ENCODE assay signal across 17 cellular contexts in genomic region chr15:90386221-90386620, GRCh38. TPM values are rescaled to one million over a fixed set of nuclear protein-coding genes. Genes with fewer than 3 reads are reported as not detected.
DNase-seq lines count a peak whose midpoint lies in the region; ATAC-seq and TF ChIP-seq lines count a peak whose summit lies in the region.
"Had no signal": no experiment of that assay in that cellular context is flagged by ENCODE, and none has a peak within 500 bp of the region (broad histone marks: within the 10 kb centered on the region; RNA-seq: fewer than 3 reads in every experiment).

No MANE protein-coding gene starts in this region.

- no peak overlapping the region for H3K4me3 ChIP-seq in mammary epithelial cell (replicated peaks in 1 of 3; ENCODE audit: insufficient read depth in 1 of 3, low read depth in 2 of 3, low read length in 3 of 3)
- peak overlapping the region in 1 of 2 experiments; percentile 37 for H3K4me3 ChIP-seq in mesenchymal stem cell (ENCODE audit: insufficient read depth in 1 of 2, low read depth in 1 of 2, low read length in 2 of 2)
- H3K4me3 ChIP-seq: left lung, PC-9, right lobe of liver had no signal

- DNase-seq in MCF 10A (ENCODE audit: unreplicated experiment) (no peak), mammary epithelial cell (no peak), mesenchymal stem cell (no peak), type B pancreatic cell (ENCODE audit: extremely low spot score, unreplicated experiment) (no peak), COLO829 (ENCODE audit: low spot score) (no peak), SW 1271 (lab: John Stamatoyannopoulos, UW) (no peak)
- DNase-seq in activated CD8-positive, alpha-beta T cell treated with anti-CD3 and anti-CD28 coated beads, Interleukin-2, amount 10 ng/mL, durations not matched to agents 7 days and 5 days = no peak
- DNase-seq: activated T-cell treated with anti-CD3 and anti-CD28 coated beads, Interleukin-2, amount 50 U/mL, for 48 hours; effector CD8-positive, alpha-beta T cell; left lung; MM.1S; NCI-H2029; NCI-H526; PC-9; right lobe of liver; stimulated activated CD8-positive, alpha-beta memory T cell treated with anti-CD3 and anti-CD28 coated beads, Interleukin-4, amount 100 ng/mL, for 48 hours had no signal

- H2BK12ac ChIP-seq in mesenchymal stem cell (ENCODE audit: low read length in 2 of 2) = no peak overlapping the region

- no peak for TF ChIP-seq CTCF in MCF 10A (IDR thresholded peaks at IDR 0.05; ENCODE audit: unreplicated experiment)
- no peak for TF ChIP-seq CTCF in mammary epithelial cell (conservative IDR thresholded peaks at IDR 0.05 in 1 of 2, IDR thresholded peaks at IDR 0.05 in 1 of 2; ENCODE audit: extremely low read depth in 1 of 2, insufficient read depth in 1 of 2, low read depth in 1 of 2, low read length in 2 of 2)
- no peak for TF ChIP-seq CTCF in type B pancreatic cell (conservative IDR thresholded peaks at IDR 0.05)

- intact Hi-C loops in MCF 10A (cut with micrococcal nuclease) (loop anchor here (5.0 kb wide), 1 partner anchor 46 kb away; no protein-coding TSS in a partner anchor), mammary epithelial cell (cut with micrococcal nuclease) (loop anchor here (5.0 kb wide), 2 partner anchors 34 to 51 kb away; partner anchors contain the start of gene ZNF774)

- H3K36me3 Mint-ChIP-seq in MCF 10A (ENCODE audit: insufficient read depth, unreplicated experiment) (peaks cover 14% of the 10 kb centered on the region), type B pancreatic cell (peaks cover 12% of the 10 kb centered on the region)
- peaks cover 29% of the 10 kb centered on the region for H3K36me3 Mint-ChIP-seq in activated CD8-positive, alpha-beta T cell treated with anti-CD3 and anti-CD28 coated beads, Interleukin-2, amount 10 ng/mL, durations not matched to agents 7 days and 5 days (ENCODE audit: low read depth)

- H3K4me1 ChIP-seq in mammary epithelial cell (ENCODE audit: insufficient read depth, low read length) (peaks cover 12% of the 10 kb centered on the region), mesenchymal stem cell (ENCODE audit: control insufficient read depth, insufficient read depth, low read depth, low read length) (peaks cover 9% of the 10 kb centered on the region)
- H3K4me1 ChIP-seq: right lobe of liver had no signal

- no peak overlapping the region for H3K14ac ChIP-seq in mesenchymal stem cell (ENCODE audit: low read length in 2 of 2)

- H4K20me1 ChIP-seq in mammary epithelial cell (ENCODE audit: insufficient read depth, low read length) = no peaks in the 10 kb centered on the region

- POLR2A ChIA-PET in MCF 10A (lab: Yijun Ruan, JAX) = interaction anchor here (1.1 to 1.3 kb wide), 2 partner anchors 14 to 23 kb away, joined by 3 read pairs; no protein-coding TSS in a partner anchor
- POLR2A ChIA-PET in activated CD8-positive, alpha-beta T cell treated with anti-CD3 and anti-CD28 coated beads, Interleukin-2, amount 10 ng/mL, durations not matched to agents 7 days and 5 days (lab: Charles Lee) = interaction anchor here (1.0 kb wide), 1 partner anchor 24 kb away, joined by 3 read pairs; no protein-coding TSS in a partner anchor

- BruUV-seq in MCF 10A (replicated peaks; lab: Mats Ljungman, UMichigan) (no TSS peak), mammary epithelial cell (replicated peaks; lab: Mats Ljungman, UMichigan) (no TSS peak)

- H3K27me3 ChIP-seq in mammary epithelial cell (ENCODE audit: insufficient read depth, low read length) (no peaks in the 10 kb centered on the region), mesenchymal stem cell (ENCODE audit: control insufficient read depth in 1 of 2, insufficient read depth in 1 of 2, low read length in 2 of 2) (no peaks in the 10 kb centered on the region)
- H3K27me3 ChIP-seq: left lung, right lobe of liver had no signal

- 87% methylated on average over 2 of the region's 2 CpGs for WGBS in mammary epithelial cell (ENCODE audit: low coverage, missing lambda C conversion rate)
- WGBS in mesenchymal stem cell = 98% methylated on average over 2 of the region's 2 CpGs

- H3K27ac ChIP-seq in mammary epithelial cell (ENCODE audit: insufficient read depth, low read depth, low read length) (no peak overlapping the region), mesenchymal stem cell (ENCODE audit: low read length, poor library complexity, severe bottlenecking) (no peak overlapping the region)
- H3K27ac ChIP-seq: left lung, PC-9, right lobe of liver had no signal

- H3K9ac ChIP-seq in mammary epithelial cell (ENCODE audit: insufficient read depth, low read length) (no peak overlapping the region), mesenchymal stem cell (ENCODE audit: low read length) (peak overlapping the region; percentile 64)

- H3K4me2 ChIP-seq in mammary epithelial cell (ENCODE audit: insufficient read depth, low read depth, low read length) (no peak overlapping the region), mesenchymal stem cell (ENCODE audit: low read length, poor library complexity, severe bottlenecking) (no peak overlapping the region)
- H3K4me2 ChIP-seq: PC-9 had no signal

- H4K8ac ChIP-seq in mesenchymal stem cell (ENCODE audit: low read length) = no peak overlapping the region

- peaks cover 2% of the 10 kb centered on the region for H3K36me3 ChIP-seq in mammary epithelial cell (ENCODE audit: insufficient read depth, low read length)
- H3K36me3 ChIP-seq in mesenchymal stem cell (ENCODE audit: control insufficient read depth in 1 of 2, insufficient read depth in 2 of 2, low read depth in 1 of 2, low read length in 2 of 2) = peaks cover 4 to 8% of the 10 kb centered on the region in 2 experiments
- H3K36me3 ChIP-seq: right lobe of liver had no signal

- H4K91ac ChIP-seq in mesenchymal stem cell (ENCODE audit: low read length) = no peak overlapping the region

- H3K27me3 Mint-ChIP-seq in MCF 10A (ENCODE audit: insufficient read depth, unreplicated experiment) = no peaks in the 10 kb centered on the region
- no peaks in the 10 kb centered on the region for H3K27me3 Mint-ChIP-seq in activated CD8-positive, alpha-beta T cell treated with anti-CD3 and anti-CD28 coated beads, Interleukin-2, amount 10 ng/mL, durations not matched to agents 7 days and 5 days (ENCODE audit: low read depth)
- H3K27me3 Mint-ChIP-seq in type B pancreatic cell = no peaks in the 10 kb centered on the region

- no peak for ATAC-seq in activated CD8-positive, alpha-beta T cell treated with anti-CD3 and anti-CD28 coated beads, Interleukin-2, amount 10 ng/mL, durations not matched to agents 7 days and 5 days
- no peak for ATAC-seq in HG02885 (IDR thresholded peaks at IDR 0.05; ENCODE audit: poor library complexity, unreplicated experiment)
- ATAC-seq: left lung, right lobe of liver had no signal

- peaks cover 32% of the 10 kb centered on the region for H3K79me2 ChIP-seq in mammary epithelial cell (ENCODE audit: insufficient read depth, low read length)

- H3K4ac ChIP-seq in mesenchymal stem cell (ENCODE audit: low read depth in 1 of 2, low read length in 2 of 2) = no peak overlapping the region

- peak overlapping the region; percentile 29 for H3K4me3 Mint-ChIP-seq in MCF 10A (ENCODE audit: unreplicated experiment)
- H3K4me3 Mint-ChIP-seq in activated CD8-positive, alpha-beta T cell treated with anti-CD3 and anti-CD28 coated beads, Interleukin-2, amount 10 ng/mL, durations not matched to agents 7 days and 5 days = peak overlapping the region; percentile 13
- peak overlapping the region; percentile 45 for H3K4me3 Mint-ChIP-seq in type B pancreatic cell

- no peak overlapping the region for H2AFZ ChIP-seq in mammary epithelial cell (ENCODE audit: low read depth, low read length)
- H2AFZ ChIP-seq in mesenchymal stem cell (ENCODE audit: low read depth, low read length) = no peak overlapping the region
- H2AFZ ChIP-seq: PC-9 had no signal

- H3K9me3 Mint-ChIP-seq in MCF 10A (ENCODE audit: unreplicated experiment) (no peaks in the 10 kb centered on the region), type B pancreatic cell (no peaks in the 10 kb centered on the region)
- H3K9me3 Mint-ChIP-seq in activated CD8-positive, alpha-beta T cell treated with anti-CD3 and anti-CD28 coated beads, Interleukin-2, amount 10 ng/mL, durations not matched to agents 7 days and 5 days (ENCODE audit: insufficient read depth) = peaks cover 4% of the 10 kb centered on the region

- H3K18ac ChIP-seq in mesenchymal stem cell (ENCODE audit: low read depth in 1 of 2, low read length in 2 of 2) = no peak overlapping the region

- peak overlapping the region; percentile 57 for H2AK5ac ChIP-seq in mesenchymal stem cell (ENCODE audit: low read length, severe bottlenecking)

- CTCF ChIA-PET in MCF 10A (lab: Yijun Ruan, JAX) = interaction anchor here (0.6 to 1.6 kb wide), 4 partner anchors 18 to 108 kb away, joined by 3 to 4 read pairs (median 3); no protein-coding TSS in a partner anchor
- CTCF ChIA-PET in mammary epithelial cell (lab: Charles Lee; ENCODE audit: low non-redundant PET) = no interaction called here
- CTCF ChIA-PET in activated CD8-positive, alpha-beta T cell treated with anti-CD3 and anti-CD28 coated beads, Interleukin-2, amount 10 ng/mL, durations not matched to agents 7 days and 5 days (lab: Charles Lee) = interaction anchor here (1.7 kb wide), 1 partner anchor 24 kb away, joined by 6 read pairs; no protein-coding TSS in a partner anchor

- no peak overlapping the region for H2BK15ac ChIP-seq in mesenchymal stem cell (ENCODE audit: low read depth, poor library complexity, severe bottlenecking)

- peak overlapping the region; percentile 61 for H3K27ac Mint-ChIP-seq in MCF 10A (ENCODE audit: low read depth, unreplicated experiment)
- no peak overlapping the region for H3K27ac Mint-ChIP-seq in activated CD8-positive, alpha-beta T cell treated with anti-CD3 and anti-CD28 coated beads, Interleukin-2, amount 10 ng/mL, durations not matched to agents 7 days and 5 days
- no peak overlapping the region for H3K27ac Mint-ChIP-seq in type B pancreatic cell

- H3K9me3 ChIP-seq in mammary epithelial cell (replicated peaks; ENCODE audit: insufficient read depth, low read length) (no peaks in the 10 kb centered on the region), mesenchymal stem cell (ENCODE audit: control insufficient read depth, low read length) (no peaks in the 10 kb centered on the region)
- H3K9me3 ChIP-seq: left lung, right lobe of liver had no signal

- in situ Hi-C loops in mammary epithelial cell (cut with MboI; ENCODE audit: low sequenced_read_pairs in 2 of 2) = no loop called here

- H2BK120ac ChIP-seq in mesenchymal stem cell (ENCODE audit: low read depth, low read length) = no peak overlapping the region

- H3K4me1 Mint-ChIP-seq in MCF 10A (ENCODE audit: insufficient read depth, unreplicated experiment) (peaks cover 36% of the 10 kb centered on the region), type B pancreatic cell (ENCODE audit: unreplicated experiment) (peaks cover 30% of the 10 kb centered on the region)
- peaks cover 40% of the 10 kb centered on the region for H3K4me1 Mint-ChIP-seq in activated CD8-positive, alpha-beta T cell treated with anti-CD3 and anti-CD28 coated beads, Interleukin-2, amount 10 ng/mL, durations not matched to agents 7 days and 5 days (ENCODE audit: low read depth)

- dilution Hi-C loops in mammary epithelial cell (cut with HindIII; ENCODE audit: low sequenced_read_pairs) = no loop called here

- H3K23ac ChIP-seq in mesenchymal stem cell (ENCODE audit: low read length in 2 of 2) = no peak overlapping the region

- H3K79me1 ChIP-seq in mesenchymal stem cell (replicated peaks; ENCODE audit: low read length, poor library complexity, severe bottlenecking) = no peaks in the 10 kb centered on the region

- H2BK5ac ChIP-seq in mesenchymal stem cell (ENCODE audit: low read depth, low read length, poor library complexity, severe bottlenecking) = no peak overlapping the region

RNA-seq across cellular contexts. Expression of gene IQGAP1, which starts 1.8 kb away (rescaled TPM):
- total RNA-seq in MCF 10A (2022) (264 and 284 TPM in 2 replicates), mammary epithelial cell (100 to 1,000 TPM; 247 to 272 TPM), type B pancreatic cell (ENCODE audit: low replicate concordance) (80.4 and 131 TPM in 2 replicates)
- 131 TPM for polyA plus RNA-seq in mammary epithelial cell
- 618 TPM for polyA minus RNA-seq in mammary epithelial cell
- total RNA-seq in activated CD8-positive, alpha-beta T cell treated with anti-CD3 and anti-CD28 coated beads, Interleukin-2, amount 10 ng/mL, durations not matched to agents 7 days and 5 days = 100 to 1,000 TPM; 249 to 257 TPM
- 205 TPM for polyA plus RNA-seq in mesenchymal stem cell (2013, experiment 1 of 2)
- polyA plus RNA-seq in mesenchymal stem cell (2013, experiment 2 of 2) = 197 TPM

RNA-seq across cellular contexts. Expression of gene ZNF774, which starts 34.1 kb away (rescaled TPM):
- 2.6 and 4.8 TPM in 2 replicates for total RNA-seq in MCF 10A (2022)
- total RNA-seq in mammary epithelial cell = 1 to 10 TPM; 5.7 to 6.0 TPM
- 2.2 TPM for polyA plus RNA-seq in mammary epithelial cell
- 2.8 TPM for polyA minus RNA-seq in mammary epithelial cell
- total RNA-seq in activated CD8-positive, alpha-beta T cell treated with anti-CD3 and anti-CD28 coated beads, Interleukin-2, amount 10 ng/mL, durations not matched to agents 7 days and 5 days = 1 to 10 TPM in 1 of 2 experiments, under 1 TPM in 1; 0.60 to 1.6 TPM
- 0.66 TPM for polyA plus RNA-seq in mesenchymal stem cell (2013, experiment 1 of 2)
- polyA plus RNA-seq in mesenchymal stem cell (2013, experiment 2 of 2) = 0.63 TPM
- total RNA-seq in type B pancreatic cell (ENCODE audit: low replicate concordance) = 4.8 and 5.5 TPM in 2 replicates
